Comparison of ENCODE assay signal across 3 cellular contexts in genomic region chr16:18387767-18388166, GRCh38. TPM values are rescaled to one million over a fixed set of nuclear protein-coding genes. Genes with fewer than 3 reads are reported as not detected.
"Had no signal": no experiment of that assay in that cellular context is flagged by ENCODE, and none has a peak within 500 bp of the region (broad histone marks: within the 10 kb centered on the region; RNA-seq: fewer than 3 reads in every experiment).

No MANE protein-coding gene starts in this region.

RNA-seq across cellular contexts. Expression of gene NPIPA8, which starts 51.2 kb away (rescaled TPM):
- total RNA-seq: GM23248, H7, HT1080 had no signal
